11 cellular contexts compared by ENCODE assay signal in genomic region chr3:45067486-45067885, GRCh38. TPM values are rescaled to one million over a fixed set of nuclear protein-coding genes. Genes with fewer than 3 reads are reported as not detected.
A peak's percentile ranks its signal among the peaks of the same experiment; 100 is the strongest.
DNase-seq lines count a peak whose midpoint lies in the region; ATAC-seq and TF ChIP-seq lines count a peak whose summit lies in the region.
"Had no signal": no experiment of that assay in that cellular context is flagged by ENCODE, and none has a peak within 500 bp of the region (broad histone marks: within the 10 kb centered on the region; RNA-seq: fewer than 3 reads in every experiment).

No MANE protein-coding gene starts in this region.

- no peak overlapping the region for H4K8ac ChIP-seq in mesenchymal stem cell (ENCODE audit: low read length)

- H3K4ac ChIP-seq in mesenchymal stem cell (ENCODE audit: low read depth in 1 of 2, low read length in 2 of 2) = peak overlapping the region in 1 of 2 experiments; percentile 51

- WGBS in GM23248 (ENCODE audit: low coverage in 1 of 2, low lambda C conversion rate in 2 of 2, missing lambda C conversion rate in 2 of 2), 2 experiments = 82 to 86% methylated on average over 3 of the region's 4 CpGs
- WGBS in mesenchymal stem cell = 98% methylated on average over 2 of the region's 4 CpGs
- WGBS in transverse colon (ENCODE audit: low coverage in 1 of 2), 2 donors = 40 to 63% methylated on average over 2 to 3 of the region's 4 CpGs

- in situ Hi-C loops in GM23248 (cut with MboI) (no loop called here), transverse colon (cut with MboI; ENCODE audit: low pct_ligation_motif_present in 1 of 4, low pct_unique_long_range_greater_than_20kb in 1 of 4, low sequenced_read_pairs in 3 of 4) (no loop called here)

- H2BK5ac ChIP-seq in mesenchymal stem cell (ENCODE audit: low read depth, low read length, poor library complexity, severe bottlenecking) = no peak overlapping the region

- no peaks in the 10 kb centered on the region for H3K79me2 ChIP-seq in GM23248 (ENCODE audit: insufficient read depth)

- ATAC-seq in GM21723 (IDR thresholded peaks at IDR 0.05; ENCODE audit: unreplicated experiment) = no peak
- ATAC-seq: GM23338 had no signal

- TF ChIP-seq POLR2A in transverse colon (IDR thresholded peaks at IDR 0.05) = no peak

- no peaks in the 10 kb centered on the region for H3K9me2 ChIP-seq in GM23248 (ENCODE audit: insufficient read depth)

- H3K9me3 ChIP-seq in GM23248 (ENCODE audit: low read depth) = no peaks in the 10 kb centered on the region
- H3K9me3 ChIP-seq in colonic mucosa = no peaks in the 10 kb centered on the region
- no peaks in the 10 kb centered on the region for H3K9me3 ChIP-seq in mesenchymal stem cell (ENCODE audit: control insufficient read depth, low read length)
- H3K9me3 ChIP-seq in transverse colon = no peaks in the 10 kb centered on the region
- H3K9me3 ChIP-seq: BE2C had no signal

- peak overlapping the region; percentile 76 for H2BK15ac ChIP-seq in mesenchymal stem cell (ENCODE audit: low read depth, poor library complexity, severe bottlenecking)

- H3K18ac ChIP-seq in mesenchymal stem cell (ENCODE audit: low read depth in 1 of 2, low read length in 2 of 2) = no peak overlapping the region

- no peak overlapping the region for H2AK5ac ChIP-seq in mesenchymal stem cell (ENCODE audit: low read length, severe bottlenecking)

- TF ChIP-seq CTCF in colonic mucosa (IDR thresholded peaks at IDR 0.05) (no peak), transverse colon (IDR thresholded peaks at IDR 0.05) (no peak)

- no peak overlapping the region for H4K91ac ChIP-seq in mesenchymal stem cell (ENCODE audit: low read length)

- H3K36me3 ChIP-seq in GM23248 (ENCODE audit: low read depth) (no peaks in the 10 kb centered on the region), colonic mucosa (no peaks in the 10 kb centered on the region), mesenchymal stem cell (ENCODE audit: control insufficient read depth in 1 of 2, insufficient read depth in 2 of 2, low read depth in 1 of 2, low read length in 2 of 2) (no peaks in the 10 kb centered on the region), transverse colon (no peaks in the 10 kb centered on the region)
- H3K36me3 ChIP-seq: BE2C had no signal

- no peak overlapping the region for H2AFZ ChIP-seq in GM23248
- no peak overlapping the region for H2AFZ ChIP-seq in mesenchymal stem cell (ENCODE audit: low read depth, low read length)
- H2AFZ ChIP-seq: GM23338 had no signal

- H2BK12ac ChIP-seq in mesenchymal stem cell (ENCODE audit: low read length in 2 of 2) = no peak overlapping the region

- H3K4me2 ChIP-seq in GM23248 (ENCODE audit: unreplicated experiment) = no peak overlapping the region
- H3K4me2 ChIP-seq in mesenchymal stem cell (ENCODE audit: low read length, poor library complexity, severe bottlenecking) = no peak overlapping the region
- H3K4me2 ChIP-seq: GM23338 had no signal

- no peak overlapping the region for H3K14ac ChIP-seq in mesenchymal stem cell (ENCODE audit: low read length in 2 of 2)

- H3K9ac ChIP-seq in GM23248 = no peak overlapping the region
- no peak overlapping the region for H3K9ac ChIP-seq in colonic mucosa (ENCODE audit: low read depth in 2 of 2, low read length in 2 of 2)
- H3K9ac ChIP-seq in mesenchymal stem cell (ENCODE audit: low read length) = peak overlapping the region; percentile 32

- H3K4me1 ChIP-seq in GM23248 (ENCODE audit: insufficient read depth) = peaks cover 26% of the 10 kb centered on the region
- H3K4me1 ChIP-seq in colonic mucosa = peaks cover 12% of the 10 kb centered on the region
- H3K4me1 ChIP-seq in mesenchymal stem cell (ENCODE audit: control insufficient read depth, insufficient read depth, low read depth, low read length) = peaks cover 4% of the 10 kb centered on the region
- H3K4me1 ChIP-seq in transverse colon = peaks cover 5 to 58% (median 30%) of the 10 kb centered on the region in 4 donors
- H3K4me1 ChIP-seq: BE2C had no signal

- H3K27me3 ChIP-seq in GM23248 (replicated peaks; ENCODE audit: insufficient read depth) = no peaks in the 10 kb centered on the region
- no peaks in the 10 kb centered on the region for H3K27me3 ChIP-seq in colonic mucosa
- H3K27me3 ChIP-seq in mesenchymal stem cell (ENCODE audit: control insufficient read depth in 1 of 2, insufficient read depth in 1 of 2, low read length in 2 of 2) = no peaks in the 10 kb centered on the region
- H3K27me3 ChIP-seq in transverse colon = no peaks in the 10 kb centered on the region
- H3K27me3 ChIP-seq: BE2C had no signal

- H3K23ac ChIP-seq in mesenchymal stem cell (ENCODE audit: low read length in 2 of 2) = no peak overlapping the region

- no peaks in the 10 kb centered on the region for H4K20me1 ChIP-seq in GM23248 (ENCODE audit: insufficient read depth)

- H3K79me1 ChIP-seq in mesenchymal stem cell (replicated peaks; ENCODE audit: low read length, poor library complexity, severe bottlenecking) = no peaks in the 10 kb centered on the region

- no peak for TF ChIP-seq EP300 in transverse colon (IDR thresholded peaks at IDR 0.05; ENCODE audit: low read depth)

- peaks cover 32% of the 10 kb centered on the region for H3F3A ChIP-seq in GM23248 (ENCODE audit: insufficient read depth)

- H3K4me3 ChIP-seq in GM23248 (no peak overlapping the region), colonic mucosa (no peak overlapping the region), mesenchymal stem cell (ENCODE audit: insufficient read depth in 1 of 2, low read depth in 1 of 2, low read length in 2 of 2) (no peak overlapping the region), transverse colon (no peak overlapping the region)
- H3K4me3 ChIP-seq: GM23338 had no signal

- peak; percentile 24 for DNase-seq in GM23248
- DNase-seq in colonic mucosa = no peak
- DNase-seq in mesenchymal stem cell = no peak
- no peak for DNase-seq in transverse colon
- DNase-seq in C1 segment of cervical spinal cord (lab: John Stamatoyannopoulos, UW) = no peak
- DNase-seq in stimulated activated CD4-positive, alpha-beta T cell treated with anti-CD3 and anti-CD28 coated beads, Interleukin-2, amount 100 ng/mL, for 48 hours = no peak
- DNase-seq: BE2C, H7 had no signal

- intact Hi-C loops in colonic mucosa (cut with DNase I) (no loop called here), transverse colon (cut with DNase I; ENCODE audit: low total_unique reads) (no loop called here)

- no peak overlapping the region for H3K27ac ChIP-seq in GM23248
- H3K27ac ChIP-seq in colonic mucosa = peak overlapping the region; percentile 74
- no peak overlapping the region for H3K27ac ChIP-seq in mesenchymal stem cell (ENCODE audit: low read length, poor library complexity, severe bottlenecking)
- H3K27ac ChIP-seq in transverse colon = peak overlapping the region; percentile 53 to 84 (median 56)

- no peak overlapping the region for H2BK120ac ChIP-seq in mesenchymal stem cell (ENCODE audit: low read depth, low read length)

RNA-seq across cellular contexts. Expression of gene CLEC3B, which starts 41.4 kb away (rescaled TPM):
- 42.1 and 45.4 TPM in 2 replicates for total RNA-seq in GM23248 (2014; rRNA removed; shearing (Covaris generic))
- 48.8 and 49.5 TPM in 2 replicates for polyA plus RNA-seq in GM23248 (2016; fragmentation: Nextera tagmentation; extraction: Ambion mirVana)
- total RNA-seq in colonic mucosa (10 to 100 TPM in 1 of 2 donors, 1 to 10 TPM in 1; 9.6 to 28.9 TPM), transverse colon (10 to 100 TPM in 3 of 4 donors, 1 to 10 TPM in 1; 6.0 to 70.7 (median 16.4) TPM)
- polyA plus RNA-seq in mesenchymal stem cell (2013, experiment 1 of 2) = 0.51 TPM
- 0.70 TPM for polyA plus RNA-seq in mesenchymal stem cell (2013, experiment 2 of 2)
- total RNA-seq: GM23338, H7, HT1080 had no signal
- polyA plus RNA-seq: GM23338 had no signal

Comparison
In these comparisons a context has a peak if more than half of its experiments do, and no peak if none do; other contexts are left out.
1. H3K27ac ChIP-seq: peak in colonic mucosa (single experiment) and transverse colon (4 of 4); none in GM23248 (single experiment) and mesenchymal stem cell (single experiment).